Comparison of ENCODE assay signal across 15 cellular contexts in genomic region chr2:33363599-33364300, GRCh38.
DNase-seq lines count a peak whose midpoint lies in the region; ATAC-seq and TF ChIP-seq lines count a peak whose summit lies in the region.
"Had no signal": no experiment of that assay in that cellular context is flagged by ENCODE, and none has a peak within 500 bp of the region (broad histone marks: within the 10 kb centered on the region; RNA-seq: fewer than 3 reads in every experiment).

No MANE protein-coding gene starts in this region.

- in situ Hi-C loops in IMR-90 (cut with MboI; ENCODE audit: low sequenced_read_pairs) = no loop called here

- peak overlapping the region; percentile 80 for H2BK120ac ChIP-seq in IMR-90 (ENCODE audit: low read depth, low read length)

- H3K9ac ChIP-seq in IMR-90 (ENCODE audit: low read depth, low read length) = peak overlapping the region; percentile 17; the same call in 1 of the 2 replicates
- H3K9ac ChIP-seq: neural progenitor cell had no signal

- H3K27me3 ChIP-seq in IMR-90 (ENCODE audit: control insufficient read depth, insufficient read depth, low read length) (no peaks in the 10 kb centered on the region), hepatocyte (no peaks in the 10 kb centered on the region), uterus (no peaks in the 10 kb centered on the region)
- H3K27me3 ChIP-seq: MG63, neural progenitor cell had no signal

- H4K5ac ChIP-seq in IMR-90 (ENCODE audit: low read depth, low read length) = peak overlapping the region; percentile 87; the same call in 1 of the 2 replicates

- WGBS in IMR-90 (ENCODE audit: extremely low coverage in 2 of 2, insufficient read length in 1 of 2), 2 experiments = no CpG with 5 or more reads among the region's 2 CpGs
- WGBS in hepatocyte (ENCODE audit: low lambda C conversion rate, missing lambda C conversion rate) = 66% methylated on average over 2 of the region's 2 CpGs

- TF ChIP-seq CTCF in IMR-90 (conservative IDR thresholded peaks at IDR 0.05; ENCODE audit: low read depth, low read length) (no peak), hepatocyte (IDR thresholded peaks at IDR 0.05; ENCODE audit: poor library complexity) (no peak), uterus (IDR thresholded peaks at IDR 0.05) (no peak)

- peak overlapping the region; percentile 67 to 77 for H4K8ac ChIP-seq in IMR-90 (ENCODE audit: low read depth in 2 of 2, low read length in 2 of 2)

- H3K9me2 ChIP-seq in hepatocyte (replicated peaks; ENCODE audit: insufficient read depth) = no peaks in the 10 kb centered on the region

- H3K4me2 ChIP-seq in IMR-90 (ENCODE audit: low read depth, low read length) = no peak overlapping the region; the same call in 1 of the 2 replicates
- H3K4me2 ChIP-seq in hepatocyte = no peak overlapping the region
- H3K4me2 ChIP-seq: neural progenitor cell had no signal

- H3K79me2 ChIP-seq in hepatocyte = no peaks in the 10 kb centered on the region

- CTCF ChIA-PET in IMR-90 (lab: Yijun Ruan, JAX) = no interaction called here

- peak overlapping the region; percentile 97 for H2BK5ac ChIP-seq in IMR-90 (ENCODE audit: low read depth, low read length, poor library complexity, severe bottlenecking)

- no peaks in the 10 kb centered on the region for H3K9me1 ChIP-seq in IMR-90 (ENCODE audit: insufficient read depth, low read length)

- no peak overlapping the region for H2AK5ac ChIP-seq in IMR-90 (ENCODE audit: low read depth, low read length)

- dilution Hi-C loops in IMR-90 (cut with HindIII; ENCODE audit: low sequenced_read_pairs, unreplicated experiment) = no loop called here

- no peak for TF ChIP-seq RAD21 in IMR-90 (IDR thresholded peaks at IDR 0.05; ENCODE audit: low read length)

- no peaks in the 10 kb centered on the region for H4K20me1 ChIP-seq in IMR-90 (ENCODE audit: insufficient read depth, low read length)
- H4K20me1 ChIP-seq in hepatocyte (ENCODE audit: insufficient read depth, poor library complexity, severe bottlenecking) = no peaks in the 10 kb centered on the region

- H3K4ac ChIP-seq in IMR-90 (ENCODE audit: low read depth, low read length) = peak overlapping the region; percentile 68

- H2AFZ ChIP-seq in IMR-90 (replicated peaks; ENCODE audit: low read length, poor library complexity) (no peak overlapping the region), hepatocyte (peak overlapping the region; percentile 1)
- H2AFZ ChIP-seq: neural progenitor cell had no signal

- H3K79me1 ChIP-seq in IMR-90 (ENCODE audit: low read depth in 1 of 2, low read length in 2 of 2) = peaks cover 18 to 19% of the 10 kb centered on the region in 2 experiments

- peak overlapping the region; percentile 74; the same call in 1 of the 2 replicates for H3K18ac ChIP-seq in IMR-90 (ENCODE audit: low read depth, low read length)

- ATAC-seq in IMR-90 (ENCODE audit: low read depth) = peak; percentile 83
- no peak for ATAC-seq in HG02610 (IDR thresholded peaks at IDR 0.05; ENCODE audit: unreplicated experiment)
- ATAC-seq: esophagus mucosa had no signal

- no peak overlapping the region for H2AK9ac ChIP-seq in IMR-90 (replicated peaks; ENCODE audit: low read depth, low read length, poor library complexity)

- H3K23ac ChIP-seq in IMR-90 (ENCODE audit: low read depth, low read length) = peak overlapping the region; percentile 39

- H3K4me3 ChIP-seq in IMR-90 (ENCODE audit: insufficient read depth, low read depth, low read length) = no peak overlapping the region
- H3K4me3 ChIP-seq in hepatocyte = no peak overlapping the region
- H3K4me3 ChIP-seq in uterus = no peak overlapping the region
- H3K4me3 ChIP-seq: MG63, neural progenitor cell, skin epidermis had no signal

- peak overlapping the region; percentile 66 for H3K14ac ChIP-seq in IMR-90 (replicated peaks; ENCODE audit: low read depth, low read length)

- H3K56ac ChIP-seq in IMR-90 (ENCODE audit: extremely low read depth, insufficient read depth, low read length) = peak overlapping the region; percentile 69; the same call in 1 of the 2 replicates

- no TSS peak for BruUV-seq in IMR-90 (replicated peaks; lab: Mats Ljungman, UMichigan)

- no peaks in the 10 kb centered on the region for H3K9me3 ChIP-seq in IMR-90 (ENCODE audit: control insufficient read depth, insufficient read depth, low read length)
- no peaks in the 10 kb centered on the region for H3K9me3 ChIP-seq in hepatocyte (ENCODE audit: low read depth)
- no peaks in the 10 kb centered on the region for H3K9me3 ChIP-seq in uterus
- H3K9me3 ChIP-seq: MG63 had no signal

- DNase-seq in A172 (ENCODE audit: low spot score) = peak; percentile 18
- peak; percentile 83 for DNase-seq in IMR-90
- peak; percentile 38 for DNase-seq in astrocyte of the hippocampus (ENCODE audit: low read depth, low spot score)
- no peak for DNase-seq in hepatocyte (ENCODE audit: low spot score)
- DNase-seq in NCI-H1105 treated with DMSO at 0.1 percent for 48 hours (lab: John Stamatoyannopoulos, UW) = no peak
- no peak for DNase-seq in ecto neural progenitor cell (ENCODE audit: low spot score)
- no peak for DNase-seq in uterus
- DNase-seq: activated naive CD4-positive, alpha-beta T cell treated with anti-CD3 and anti-CD28 coated beads for 36 hours; cerebellar nuclear complex; MG63; NCI-H2171 had no signal

- POLR2A ChIA-PET in IMR-90 (lab: Charles Lee; ENCODE audit: unreplicated experiment) = no interaction called here

- peaks cover 37% of the 10 kb centered on the region for H3K36me3 ChIP-seq in IMR-90 (ENCODE audit: control insufficient read depth, insufficient read depth, low read length)
- H3K36me3 ChIP-seq in hepatocyte (replicated peaks; ENCODE audit: insufficient read depth, low read depth) = no peaks in the 10 kb centered on the region
- H3K36me3 ChIP-seq in uterus = no peaks in the 10 kb centered on the region
- H3K36me3 ChIP-seq: neural progenitor cell had no signal

- H3K4me1 ChIP-seq in IMR-90 (ENCODE audit: control insufficient read depth, insufficient read depth, low read length) (no peaks in the 10 kb centered on the region; the same call in 1 of the 2 replicates), hepatocyte (ENCODE audit: insufficient read depth) (no peaks in the 10 kb centered on the region), uterus (no peaks in the 10 kb centered on the region)

- peak overlapping the region; percentile 72; the same call in 1 of the 3 replicates for H2BK15ac ChIP-seq in IMR-90 (ENCODE audit: low read depth, low read length)

- intact Hi-C loops in IMR-90 (cut with micrococcal nuclease) (loop anchor here (5.0 kb wide), 1 partner anchor 86 kb away; no protein-coding TSS in a partner anchor), uterus (cut with DNase I; ENCODE audit: low total_unique reads) (no loop called here)

- TF ChIP-seq POLR2A in IMR-90 (IDR thresholded peaks at IDR 0.05; ENCODE audit: low read depth, low read length) (no peak), uterus (IDR thresholded peaks at IDR 0.05) (no peak)

- peak overlapping the region; percentile 89 for H2BK20ac ChIP-seq in IMR-90 (ENCODE audit: low read depth, low read length)

- H3K27ac ChIP-seq in IMR-90 (ENCODE audit: insufficient read depth, low read length) (no peak overlapping the region; the same call in 1 of the 2 replicates), hepatocyte (peak overlapping the region; percentile 68), uterus (no peak overlapping the region)
- H3K27ac ChIP-seq: neural progenitor cell had no signal

- H4K91ac ChIP-seq in IMR-90 (ENCODE audit: insufficient read depth, low read depth, low read length) = peak overlapping the region; percentile 86

TF ChIP-seq in IMR-90, 13 proteins besides CTCF, POLR2A, EP300 and RAD21:
- TF ChIP-seq CEBPB (IDR thresholded peaks at IDR 0.05; ENCODE audit: low read depth, low read length) = peak; percentile 75; the same call in 1 of the 2 replicates
- TF ChIP-seq USF2 (IDR thresholded peaks at IDR 0.05; ENCODE audit: low read depth, low read length) = no peak
TF ChIP-seq in IMR-90: peak in this region for 1.

Comparison
In these comparisons a context has a peak if more than half of its experiments do, and no peak if none do; other contexts are left out.
1. DNase-seq: peak in A172 (single experiment), IMR-90 (single experiment) and astrocyte of the hippocampus (single experiment); none in hepatocyte (single experiment), NCI-H1105 treated with DMSO at 0.1 percent for 48 hours (single experiment), ecto neural progenitor cell (single experiment) and uterus (0 of 2).